ENCODE assay signal across 1 cellular context in the genomic region with DNA sequence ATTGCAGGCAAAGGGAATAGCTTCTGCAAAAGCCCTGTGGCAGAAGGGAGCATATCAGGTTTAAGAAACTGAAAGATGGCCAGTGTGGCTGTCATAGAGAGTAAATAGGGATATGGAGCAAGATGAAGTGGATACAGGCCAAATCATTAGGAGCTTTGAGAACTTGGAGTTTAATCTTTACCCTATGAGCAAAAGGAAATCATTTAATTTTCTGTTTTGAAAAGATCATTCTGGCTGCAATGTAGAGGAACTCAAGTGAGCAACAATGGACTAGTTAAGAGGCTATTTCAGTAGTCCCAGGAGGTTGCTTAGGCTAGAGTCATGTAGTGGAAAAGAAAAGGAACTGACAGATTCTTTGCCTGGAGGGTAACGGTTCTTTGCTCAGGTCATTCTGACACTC.
TF ChIP-seq lines count a peak whose summit lies in the region.

No MANE protein-coding gene starts in this region.

TF ChIP-seq in GM23338, 12 proteins besides CTCF, POLR2A, EP300 and RAD21:
- no peak for TF ChIP-seq JUNB (IDR thresholded peaks at IDR 0.05; ENCODE audit: unreplicated experiment)
- TF ChIP-seq CREB1 (CRISPR knock-in tag; IDR thresholded peaks at IDR 0.05; ENCODE audit: low read depth): no peak
- TF ChIP-seq, protein P1, sequence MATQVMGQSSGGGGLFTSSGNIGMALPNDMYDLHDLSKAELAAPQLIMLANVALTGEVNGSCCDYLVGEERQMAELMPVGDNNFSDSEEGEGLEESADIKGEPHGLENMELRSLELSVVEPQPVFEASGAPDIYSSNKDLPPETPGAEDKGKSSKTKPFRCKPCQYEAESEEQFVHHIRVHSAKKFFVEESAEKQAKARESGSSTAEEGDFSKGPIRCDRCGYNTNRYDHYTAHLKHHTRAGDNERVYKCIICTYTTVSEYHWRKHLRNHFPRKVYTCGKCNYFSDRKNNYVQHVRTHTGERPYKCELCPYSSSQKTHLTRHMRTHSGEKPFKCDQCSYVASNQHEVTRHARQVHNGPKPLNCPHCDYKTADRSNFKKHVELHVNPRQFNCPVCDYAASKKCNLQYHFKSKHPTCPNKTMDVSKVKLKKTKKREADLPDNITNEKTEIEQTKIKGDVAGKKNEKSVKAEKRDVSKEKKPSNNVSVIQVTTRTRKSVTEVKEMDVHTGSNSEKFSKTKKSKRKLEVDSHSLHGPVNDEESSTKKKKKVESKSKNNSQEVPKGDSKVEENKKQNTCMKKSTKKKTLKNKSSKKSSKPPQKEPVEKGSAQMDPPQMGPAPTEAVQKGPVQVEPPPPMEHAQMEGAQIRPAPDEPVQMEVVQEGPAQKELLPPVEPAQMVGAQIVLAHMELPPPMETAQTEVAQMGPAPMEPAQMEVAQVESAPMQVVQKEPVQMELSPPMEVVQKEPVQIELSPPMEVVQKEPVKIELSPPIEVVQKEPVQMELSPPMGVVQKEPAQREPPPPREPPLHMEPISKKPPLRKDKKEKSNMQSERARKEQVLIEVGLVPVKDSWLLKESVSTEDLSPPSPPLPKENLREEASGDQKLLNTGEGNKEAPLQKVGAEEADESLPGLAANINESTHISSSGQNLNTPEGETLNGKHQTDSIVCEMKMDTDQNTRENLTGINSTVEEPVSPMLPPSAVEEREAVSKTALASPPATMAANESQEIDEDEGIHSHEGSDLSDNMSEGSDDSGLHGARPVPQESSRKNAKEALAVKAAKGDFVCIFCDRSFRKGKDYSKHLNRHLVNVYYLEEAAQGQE (IDR thresholded peaks at IDR 0.05; ENCODE audit: unreplicated experiment): no peak
- TF ChIP-seq, protein P2, sequence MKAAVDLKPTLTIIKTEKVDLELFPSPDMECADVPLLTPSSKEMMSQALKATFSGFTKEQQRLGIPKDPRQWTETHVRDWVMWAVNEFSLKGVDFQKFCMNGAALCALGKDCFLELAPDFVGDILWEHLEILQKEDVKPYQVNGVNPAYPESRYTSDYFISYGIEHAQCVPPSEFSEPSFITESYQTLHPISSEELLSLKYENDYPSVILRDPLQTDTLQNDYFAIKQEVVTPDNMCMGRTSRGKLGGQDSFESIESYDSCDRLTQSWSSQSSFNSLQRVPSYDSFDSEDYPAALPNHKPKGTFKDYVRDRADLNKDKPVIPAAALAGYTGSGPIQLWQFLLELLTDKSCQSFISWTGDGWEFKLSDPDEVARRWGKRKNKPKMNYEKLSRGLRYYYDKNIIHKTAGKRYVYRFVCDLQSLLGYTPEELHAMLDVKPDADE (IDR thresholded peaks at IDR 0.05): no peak
- no peak for TF ChIP-seq ZNF114 (CRISPR knock-in tag; IDR thresholded peaks at IDR 0.05)
- TF ChIP-seq EZH2phosphoT487 (IDR thresholded peaks at IDR 0.05; ENCODE audit: unreplicated experiment): no peak
- no peak for TF ChIP-seq EZH2 (IDR thresholded peaks at IDR 0.05; ENCODE audit: low read depth, unreplicated experiment)
- TF ChIP-seq STAT1 (IDR thresholded peaks at IDR 0.05; ENCODE audit: unreplicated experiment): no peak
- no peak for TF ChIP-seq ZNF331 (CRISPR knock-in tag; IDR thresholded peaks at IDR 0.05; ENCODE audit: low read depth)
- TF ChIP-seq, protein P3, sequence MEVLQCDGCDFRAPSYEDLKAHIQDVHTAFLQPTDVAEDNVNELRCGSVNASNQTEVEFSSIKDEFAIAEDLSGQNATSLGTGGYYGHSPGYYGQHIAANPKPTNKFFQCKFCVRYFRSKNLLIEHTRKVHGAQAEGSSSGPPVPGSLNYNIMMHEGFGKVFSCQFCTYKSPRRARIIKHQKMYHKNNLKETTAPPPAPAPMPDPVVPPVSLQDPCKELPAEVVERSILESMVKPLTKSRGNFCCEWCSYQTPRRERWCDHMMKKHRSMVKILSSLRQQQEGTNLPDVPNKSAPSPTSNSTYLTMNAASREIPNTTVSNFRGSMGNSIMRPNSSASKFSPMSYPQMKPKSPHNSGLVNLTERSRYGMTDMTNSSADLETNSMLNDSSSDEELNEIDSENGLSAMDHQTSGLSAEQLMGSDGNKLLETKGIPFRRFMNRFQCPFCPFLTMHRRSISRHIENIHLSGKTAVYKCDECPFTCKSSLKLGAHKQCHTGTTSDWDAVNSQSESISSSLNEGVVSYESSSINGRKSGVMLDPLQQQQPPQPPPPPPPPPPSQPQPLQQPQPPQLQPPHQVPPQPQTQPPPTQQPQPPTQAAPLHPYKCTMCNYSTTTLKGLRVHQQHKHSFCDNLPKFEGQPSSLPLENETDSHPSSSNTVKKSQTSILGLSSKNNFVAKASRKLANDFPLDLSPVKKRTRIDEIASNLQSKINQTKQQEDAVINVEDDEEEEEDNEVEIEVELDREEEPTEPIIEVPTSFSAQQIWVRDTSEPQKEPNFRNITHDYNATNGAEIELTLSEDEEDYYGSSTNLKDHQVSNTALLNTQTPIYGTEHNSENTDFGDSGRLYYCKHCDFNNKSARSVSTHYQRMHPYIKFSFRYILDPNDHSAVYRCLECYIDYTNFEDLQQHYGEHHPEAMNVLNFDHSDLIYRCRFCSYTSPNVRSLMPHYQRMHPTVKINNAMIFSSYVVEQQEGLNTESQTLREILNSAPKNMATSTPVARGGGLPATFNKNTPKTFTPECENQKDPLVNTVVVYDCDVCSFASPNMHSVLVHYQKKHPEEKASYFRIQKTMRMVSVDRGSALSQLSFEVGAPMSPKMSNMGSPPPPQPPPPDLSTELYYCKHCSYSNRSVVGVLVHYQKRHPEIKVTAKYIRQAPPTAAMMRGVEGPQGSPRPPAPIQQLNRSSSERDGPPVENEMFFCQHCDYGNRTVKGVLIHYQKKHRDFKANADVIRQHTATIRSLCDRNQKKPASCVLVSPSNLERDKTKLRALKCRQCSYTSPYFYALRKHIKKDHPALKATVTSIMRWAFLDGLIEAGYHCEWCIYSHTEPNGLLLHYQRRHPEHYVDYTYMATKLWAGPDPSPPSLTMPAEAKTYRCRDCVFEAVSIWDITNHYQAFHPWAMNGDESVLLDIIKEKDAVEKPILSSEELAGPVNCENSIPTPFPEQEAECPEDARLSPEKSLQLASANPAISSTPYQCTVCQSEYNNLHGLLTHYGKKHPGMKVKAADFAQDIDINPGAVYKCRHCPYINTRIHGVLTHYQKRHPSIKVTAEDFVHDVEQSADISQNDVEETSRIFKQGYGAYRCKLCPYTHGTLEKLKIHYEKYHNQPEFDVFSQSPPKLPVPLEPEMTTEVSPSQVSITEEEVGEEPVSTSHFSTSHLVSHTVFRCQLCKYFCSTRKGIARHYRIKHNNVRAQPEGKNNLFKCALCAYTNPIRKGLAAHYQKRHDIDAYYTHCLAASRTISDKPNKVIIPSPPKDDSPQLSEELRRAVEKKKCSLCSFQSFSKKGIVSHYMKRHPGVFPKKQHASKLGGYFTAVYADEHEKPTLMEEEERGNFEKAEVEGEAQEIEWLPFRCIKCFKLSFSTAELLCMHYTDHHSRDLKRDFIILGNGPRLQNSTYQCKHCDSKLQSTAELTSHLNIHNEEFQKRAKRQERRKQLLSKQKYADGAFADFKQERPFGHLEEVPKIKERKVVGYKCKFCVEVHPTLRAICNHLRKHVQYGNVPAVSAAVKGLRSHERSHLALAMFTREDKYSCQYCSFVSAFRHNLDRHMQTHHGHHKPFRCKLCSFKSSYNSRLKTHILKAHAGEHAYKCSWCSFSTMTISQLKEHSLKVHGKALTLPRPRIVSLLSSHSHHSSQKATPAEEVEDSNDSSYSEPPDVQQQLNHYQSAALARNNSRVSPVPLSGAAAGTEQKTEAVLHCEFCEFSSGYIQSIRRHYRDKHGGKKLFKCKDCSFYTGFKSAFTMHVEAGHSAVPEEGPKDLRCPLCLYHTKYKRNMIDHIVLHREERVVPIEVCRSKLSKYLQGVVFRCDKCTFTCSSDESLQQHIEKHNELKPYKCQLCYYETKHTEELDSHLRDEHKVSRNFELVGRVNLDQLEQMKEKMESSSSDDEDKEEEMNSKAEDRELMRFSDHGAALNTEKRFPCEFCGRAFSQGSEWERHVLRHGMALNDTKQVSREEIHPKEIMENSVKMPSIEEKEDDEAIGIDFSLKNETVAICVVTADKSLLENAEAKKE (CRISPR knock-in tag; IDR thresholded peaks at IDR 0.05): no peak
- no peak for TF ChIP-seq POLR2AphosphoS5 (IDR thresholded peaks at IDR 0.05; ENCODE audit: low read depth)
- no peak for TF ChIP-seq NANOG (IDR thresholded peaks at IDR 0.05; ENCODE audit: borderline replicate concordance)
